ENCODE assay signal across 8 cellular contexts in genomic region chr9:86413966-86414880, GRCh38.
DNase-seq lines count a peak whose midpoint lies in the region; FAIRE-seq and TF ChIP-seq lines count a peak whose summit lies in the region.

No MANE protein-coding gene starts in this region.

- H3K27ac ChIP-seq in ascending aorta = no peak overlapping the region

- in situ Hi-C loops in KBM-7 (cut with MboI; ENCODE audit: low pct_unique_long_range_greater_than_20kb, low sequenced_read_pairs) = no loop called here

- no peaks in the 10 kb centered on the region for H3K4me1 ChIP-seq in ascending aorta

- peak; percentile 99 for FAIRE-seq in islet of Langerhans (lab: Jason Lieb, UNC)
- no peak for FAIRE-seq in urothelium cell line (lab: Jason Lieb, UNC)

- DNase-seq in EH (ENCODE audit: low read depth) (peak; percentile 46), KBM-7 (peak; percentile 69), ascending aorta (ENCODE audit: low spot score in 2 of 2) (no peak), urothelium cell line (ENCODE audit: low spot score) (peak; percentile 20), 8988T (no peak)
- no peak for DNase-seq in stimulated activated CD8-positive, alpha-beta memory T cell treated with anti-CD3 and anti-CD28 coated beads, Interleukin-4, amount 100 ng/mL, for 48 hours
- DNase-seq in NK-92 treated with Interleukin-12 subunit alpha and Interleukin-12 subunit beta, amount 100 ng/mL, for 24 hours (lab: John Stamatoyannopoulos, UW) = no peak

- no peaks in the 10 kb centered on the region for H3K36me3 ChIP-seq in ascending aorta

- peak; percentile 38 to 67 (median 59) for TF ChIP-seq CTCF in ascending aorta (IDR thresholded peaks at IDR 0.05)

- no peak overlapping the region for H3K4me3 ChIP-seq in ascending aorta

- H3K27me3 ChIP-seq in ascending aorta = no peaks in the 10 kb centered on the region

- intact Hi-C loops in ascending aorta (cut with DNase I) = no loop called here

- H3K9me3 ChIP-seq in ascending aorta = no peaks in the 10 kb centered on the region

Comparison
In these comparisons a context has a peak if more than half of its experiments do, and no peak if none do; other contexts are left out.
1. DNase-seq: peak in EH (single experiment), KBM-7 (single experiment) and urothelium cell line (single experiment); none in ascending aorta (0 of 2), stimulated activated CD8-positive, alpha-beta memory T cell treated with anti-CD3 and anti-CD28 coated beads, Interleukin-4, amount 100 ng/mL, for 48 hours (single experiment), 8988T (single experiment) and NK-92 treated with Interleukin-12 subunit alpha and Interleukin-12 subunit beta, amount 100 ng/mL, for 24 hours (single experiment).